10 cellular contexts compared by ENCODE assay signal in genomic region chr1:156383023-156383422, GRCh38. TPM values are rescaled to one million over a fixed set of nuclear protein-coding genes. Genes with fewer than 3 reads are reported as not detected.
A peak's percentile ranks its signal among the peaks of the same experiment; 100 is the strongest.
DNase-seq lines count a peak whose midpoint lies in the region; ATAC-seq and TF ChIP-seq lines count a peak whose summit lies in the region.
"Had no signal": no experiment of that assay in that cellular context is flagged by ENCODE, and none has a peak within 500 bp of the region (broad histone marks: within the 10 kb centered on the region; RNA-seq: fewer than 3 reads in every experiment).

No MANE protein-coding gene starts in this region.

- H3K27me3 Mint-ChIP-seq in activated naive CD4-positive, alpha-beta T cell treated with anti-CD3 and anti-CD28 coated beads for 36 hours (ENCODE audit: low read depth), result peaks cover 21% of the 10 kb centered on the region

- no peaks in the 10 kb centered on the region for H3K9me3 Mint-ChIP-seq in activated naive CD4-positive, alpha-beta T cell treated with anti-CD3 and anti-CD28 coated beads for 36 hours

- H3K4me1 ChIP-seq in SJSA1 (replicated peaks) (no peaks in the 10 kb centered on the region), psoas muscle (no peaks in the 10 kb centered on the region)

- CTCF ChIA-PET in activated naive CD4-positive, alpha-beta T cell treated with anti-CD3 and anti-CD28 coated beads for 36 hours (lab: Charles Lee), result interaction anchor here (0.6 to 7.4 kb wide), 10 partner anchors 10 to 549 kb away, joined by 3 to 348 read pairs (median 12); no protein-coding TSS in a partner anchor

- intact Hi-C loops in activated naive CD4-positive, alpha-beta T cell treated with anti-CD3 and anti-CD28 coated beads for 36 hours (cut with micrococcal nuclease), result no loop called here
- intact Hi-C loops in psoas muscle (cut with DNase I), result no loop called here

- no peak overlapping the region for H3K4me3 Mint-ChIP-seq in activated naive CD4-positive, alpha-beta T cell treated with anti-CD3 and anti-CD28 coated beads for 36 hours

- H3K4me3 ChIP-seq in SJSA1, result no peak overlapping the region
- no peak overlapping the region for H3K4me3 ChIP-seq in psoas muscle
- H3K4me3 ChIP-seq: BLaER1 treated with 17β-estradiol and CSF1 and Interleukin-3, amounts not matched to agents 10 nM and 100 nM had no signal

- H3K27ac ChIP-seq in SJSA1 (no peak overlapping the region), psoas muscle (no peak overlapping the region)
- H3K27ac ChIP-seq: neutrophil had no signal

- H3K9me3 ChIP-seq in SJSA1 (replicated peaks) (no peaks in the 10 kb centered on the region), psoas muscle (no peaks in the 10 kb centered on the region)
- H3K9me3 ChIP-seq: BLaER1 treated with 17β-estradiol and CSF1 and Interleukin-3, amounts not matched to agents 10 nM and 100 nM; neutrophil had no signal

- peak; percentile 70 for TF ChIP-seq CTCF in psoas muscle (IDR thresholded peaks at IDR 0.05)

- H3K27me3 ChIP-seq in SJSA1 (replicated peaks) (peaks cover 12% of the 10 kb centered on the region), psoas muscle (ENCODE audit: insufficient read depth in 3 of 3, low read length in 2 of 3) (peaks cover 0 to 13% (median 3%) of the 10 kb centered on the region in 3 donors)

- no peaks in the 10 kb centered on the region for H3K36me3 ChIP-seq in SJSA1
- H3K36me3 ChIP-seq in psoas muscle (ENCODE audit: insufficient read depth in 1 of 2, low read depth in 1 of 2), result no peaks in the 10 kb centered on the region
- H3K36me3 ChIP-seq: BLaER1 treated with 17β-estradiol and CSF1 and Interleukin-3, amounts not matched to agents 10 nM and 100 nM; neutrophil had no signal

- peaks cover 4% of the 10 kb centered on the region for H3K4me1 Mint-ChIP-seq in activated naive CD4-positive, alpha-beta T cell treated with anti-CD3 and anti-CD28 coated beads for 36 hours (ENCODE audit: low read depth)

- H3K36me3 Mint-ChIP-seq in activated naive CD4-positive, alpha-beta T cell treated with anti-CD3 and anti-CD28 coated beads for 36 hours (ENCODE audit: low read depth), result no peaks in the 10 kb centered on the region

- ATAC-seq in psoas muscle (peak; percentile 65 to 87 (median 86)), HG02973 (IDR thresholded peaks at IDR 0.05; ENCODE audit: unreplicated experiment) (no peak)

- peak; percentile 37 for DNase-seq in NK-92 treated with Interleukin-12 subunit alpha and Interleukin-12 subunit beta, amount 100 ng/mL, for 24 hours (lab: John Stamatoyannopoulos, UW)
- DNase-seq in NK-92 (lab: John Stamatoyannopoulos, UW; ENCODE audit: unreplicated experiment), result no peak
- peak; percentile 56 for DNase-seq in M059J (ENCODE audit: low read depth)
- peak; percentile 44 to 65 for DNase-seq in SJSA1 (ENCODE audit: low read depth in 1 of 2, low spot score in 2 of 2)
- peak; percentile 75 for DNase-seq in activated naive CD4-positive, alpha-beta T cell treated with anti-CD3 and anti-CD28 coated beads for 36 hours
- DNase-seq in glomerular visceral epithelial cell (ENCODE audit: extremely low spot score), result peak; percentile 55
- peak; percentile 53 to 73 for DNase-seq in psoas muscle

- H3K27ac Mint-ChIP-seq in activated naive CD4-positive, alpha-beta T cell treated with anti-CD3 and anti-CD28 coated beads for 36 hours, result no peak overlapping the region

- WGBS in psoas muscle, 3 donors, result 52 to 60% (median 59%) methylated on average over 9 of the region's 9 CpGs

RNA-seq across cellular contexts. Expression of gene RHBG, which starts 14.0 kb away (rescaled TPM):
- not detected in 2 replicates for total RNA-seq in M059J (2014; rRNA removed; shearing (Covaris generic))
- total RNA-seq in SJSA1 (2014; rRNA removed; shearing (Covaris generic)), result not detected in 2 replicates
- total RNA-seq in activated naive CD4-positive, alpha-beta T cell treated with anti-CD3 and anti-CD28 coated beads for 36 hours, result not detected
- total RNA-seq in psoas muscle, result not detected
- polyA plus RNA-seq in psoas muscle, result not detected

RNA-seq across cellular contexts. Expression of gene TSACC, which starts 44.7 kb away (rescaled TPM):
- total RNA-seq in M059J (2014; rRNA removed; shearing (Covaris generic)), result not detected in 2 replicates
- total RNA-seq in SJSA1 (2014; rRNA removed; shearing (Covaris generic)), result not detected in 2 replicates
- under 1 TPM in 1 of 2 experiments, not detected in 1; 0.57 TPM for total RNA-seq in activated naive CD4-positive, alpha-beta T cell treated with anti-CD3 and anti-CD28 coated beads for 36 hours
- total RNA-seq in psoas muscle, result 1 to 10 TPM in 1 of 4 donors, under 1 TPM in 3; 0.50 to 1.7 (median 0.85) TPM
- under 1 TPM; 0.30 to 0.94 (median 0.56) TPM for polyA plus RNA-seq in psoas muscle

RNA-seq across cellular contexts. Expression of gene CCT3, which starts 44.9 kb away (rescaled TPM):
- total RNA-seq in M059J (2014; rRNA removed; shearing (Covaris generic)), result 406 and 432 TPM in 2 replicates
- 406 and 520 TPM in 2 replicates for total RNA-seq in SJSA1 (2014; rRNA removed; shearing (Covaris generic))
- 100 to 1,000 TPM; 332 to 349 TPM for total RNA-seq in activated naive CD4-positive, alpha-beta T cell treated with anti-CD3 and anti-CD28 coated beads for 36 hours
- total RNA-seq in psoas muscle, result 100 to 1,000 TPM; 164 to 190 (median 178) TPM
- 100 to 1,000 TPM; 144 to 258 (median 207) TPM for polyA plus RNA-seq in psoas muscle
